Comparison of ENCODE assay signal across 8 cellular contexts in the genomic region with DNA sequence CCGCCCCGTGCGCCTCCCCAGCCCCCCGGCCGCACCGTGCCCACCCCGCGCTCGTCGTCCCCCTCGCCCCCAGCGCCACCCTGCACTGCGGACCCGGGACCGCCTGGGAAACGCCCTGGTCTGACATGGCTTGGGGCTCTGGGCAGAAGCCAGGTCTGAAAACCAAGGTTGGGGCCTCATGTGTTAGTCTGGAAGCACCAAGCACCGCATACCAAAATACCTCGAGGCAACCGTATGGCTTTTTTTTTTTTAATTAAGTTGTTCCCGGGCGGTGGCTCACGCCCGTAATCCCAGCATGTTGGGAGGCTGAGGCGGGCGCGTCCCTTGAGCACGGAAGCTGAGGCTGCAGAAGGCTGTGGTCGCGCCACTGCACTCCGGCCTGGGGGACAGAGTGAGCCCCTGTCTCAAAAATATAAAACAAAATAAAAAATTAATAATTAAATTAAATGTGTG.
A peak's percentile ranks its signal among the peaks of the same experiment; 100 is the strongest.
DNase-seq lines count a peak whose midpoint lies in the region; ATAC-seq, FAIRE-seq and TF ChIP-seq lines count a peak whose summit lies in the region.

No MANE protein-coding gene starts in this region.

- no peaks in the 10 kb centered on the region for H3K36me3 ChIP-seq in SJSA1

- TF ChIP-seq CTCF in epithelial cell of proximal tubule (conservative IDR thresholded peaks at IDR 0.05; ENCODE audit: low read depth, low read length) (no peak), D721Med (IDR thresholded peaks at IDR 0.05; ENCODE audit: insufficient read depth, missing control alignments) (no peak)

- FAIRE-seq in D721Med (lab: Jason Lieb, UNC), result no peak

- no peaks in the 10 kb centered on the region for H3K27me3 ChIP-seq in SJSA1 (replicated peaks)

- no peaks in the 10 kb centered on the region for H3K9me3 Mint-ChIP-seq in natural killer cell treated with Interleukin-12 subunit alpha and Interleukin-12 subunit beta and Interleukin-15 and Interleukin-18, amount 100 ng/mL, for 72 hours

- no peaks in the 10 kb centered on the region for H3K27me3 Mint-ChIP-seq in natural killer cell treated with Interleukin-12 subunit alpha and Interleukin-12 subunit beta and Interleukin-15 and Interleukin-18, amount 100 ng/mL, for 72 hours

- peaks cover 31 to 39% of the 10 kb centered on the region in 2 donors for H3K4me1 Mint-ChIP-seq in natural killer cell treated with Interleukin-12 subunit alpha and Interleukin-12 subunit beta and Interleukin-15 and Interleukin-18, amount 100 ng/mL, for 72 hours (ENCODE audit: low read depth in 2 of 2)

- peak; percentile 66 for DNase-seq in AG08396 (ENCODE audit: low spot score)
- no peak for DNase-seq in SJSA1 (ENCODE audit: low read depth in 1 of 2, low spot score in 2 of 2)
- no peak for DNase-seq in epithelial cell of proximal tubule (ENCODE audit: low read depth)
- no peak for DNase-seq in natural killer cell treated with Interleukin-12 subunit alpha and Interleukin-12 subunit beta and Interleukin-15 and Interleukin-18, amount 100 ng/mL, for 72 hours (ENCODE audit: low spot score)
- no peak for DNase-seq in stimulated activated naive CD4-positive, alpha-beta T cell (lab: John Stamatoyannopoulos, UW)
- no peak for DNase-seq in D721Med (ENCODE audit: insufficient read length, low spot score)

- H3K36me3 Mint-ChIP-seq in natural killer cell treated with Interleukin-12 subunit alpha and Interleukin-12 subunit beta and Interleukin-15 and Interleukin-18, amount 100 ng/mL, for 72 hours, result no peaks in the 10 kb centered on the region

- peak overlapping the region; percentile 93 for H3K27ac ChIP-seq in SJSA1

- ATAC-seq in GM18517 (IDR thresholded peaks at IDR 0.05; ENCODE audit: unreplicated experiment), result peak; percentile 28
- ATAC-seq in HG03108 (IDR thresholded peaks at IDR 0.05; ENCODE audit: unreplicated experiment), result peak; percentile 10
- ATAC-seq in natural killer cell treated with Interleukin-12 subunit alpha and Interleukin-12 subunit beta and Interleukin-15 and Interleukin-18, amount 100 ng/mL, for 72 hours, result peak; percentile 34 to 37

- peak overlapping the region; percentile 84 to 98 for H3K27ac Mint-ChIP-seq in natural killer cell treated with Interleukin-12 subunit alpha and Interleukin-12 subunit beta and Interleukin-15 and Interleukin-18, amount 100 ng/mL, for 72 hours

- no peaks in the 10 kb centered on the region for H3K9me3 ChIP-seq in SJSA1 (replicated peaks)

- peak overlapping the region; percentile 89 for H3K4me3 Mint-ChIP-seq in natural killer cell treated with Interleukin-12 subunit alpha and Interleukin-12 subunit beta and Interleukin-15 and Interleukin-18, amount 100 ng/mL, for 72 hours

- H3K4me3 ChIP-seq in SJSA1 (peak overlapping the region; percentile 44), epithelial cell of proximal tubule (ENCODE audit: low read depth, low read length) (peak overlapping the region; percentile 48)

- peaks cover 35% of the 10 kb centered on the region for H3K4me1 ChIP-seq in SJSA1 (replicated peaks)
